ENCODE assay signal across 36 cellular contexts in genomic region chr6:12506211-12506610, GRCh38.
"Had no signal": no experiment of that assay in that cellular context is flagged by ENCODE, and none has a peak within 500 bp of the region (broad histone marks: within the 10 kb centered on the region; RNA-seq: fewer than 3 reads in every experiment).

No MANE protein-coding gene starts in this region.

- H3K9me3 Mint-ChIP-seq: activated naive CD4-positive, alpha-beta T cell treated with anti-CD3 and anti-CD28 coated beads, Interleukin-2, amount 10 ng/mL, durations not matched to agents 7 days and 5 days; activated naive CD8-positive, alpha-beta T cell treated with anti-CD3 and anti-CD28 coated beads, Interleukin-2, amount 10 ng/mL, durations not matched to agents 7 days and 5 days had no signal

- H3K4me3 ChIP-seq: gastrocnemius medialis, heart left ventricle had no signal

- H3K4me3 Mint-ChIP-seq: activated B cell treated with CpG ODN at 0.5 μM for 24 hours; activated CD8-positive, alpha-beta memory T cell treated with anti-CD3 and anti-CD28 coated beads, Interleukin-2, amount 10 ng/mL, durations not matched to agents 7 days and 5 days; activated CD8-positive, alpha-beta T cell treated with anti-CD3 and anti-CD28 coated beads for 36 hours; activated naive CD4-positive, alpha-beta T cell treated with anti-CD3 and anti-CD28 coated beads, Interleukin-2, amount 10 ng/mL, durations not matched to agents 7 days and 5 days; activated naive CD8-positive, alpha-beta T cell treated with anti-CD3 and anti-CD28 coated beads, Interleukin-2, amount 10 ng/mL, durations not matched to agents 7 days and 5 days; activated T-helper 1 cell treated with anti-CD3 and anti-CD28 coated beads, Interleukin-12 subunit alpha, Interleukin-12 subunit beta, Interleukin-2, Interleukin-4 antibody, amounts not matched to agents 30 ng/mL and 10 ng/mL and 1 ng/mL, durations not matched to agents 14 hours and 24 hours and 36 hours; effector memory CD8-positive, alpha-beta T cell; T-helper 17 cell; T-helper 2 cell treated with Interferon-gamma antibody and Interleukin-4, amounts not matched to agents 5 μg/mL and 100 μg/mL, for 36 hours had no signal

- H3K4me1 ChIP-seq: gastrocnemius medialis, heart left ventricle had no signal

- FAIRE-seq: astrocyte, colon had no signal

- H3K27me3 Mint-ChIP-seq: activated CD8-positive, alpha-beta memory T cell treated with anti-CD3 and anti-CD28 coated beads, Interleukin-2, amount 10 ng/mL, durations not matched to agents 7 days and 5 days; activated naive CD4-positive, alpha-beta T cell treated with anti-CD3 and anti-CD28 coated beads, Interleukin-2, amount 10 ng/mL, durations not matched to agents 7 days and 5 days; effector memory CD8-positive, alpha-beta T cell had no signal

- H3K36me3 Mint-ChIP-seq: activated CD8-positive, alpha-beta memory T cell treated with anti-CD3 and anti-CD28 coated beads, Interleukin-2, amount 10 ng/mL, durations not matched to agents 7 days and 5 days; activated naive CD4-positive, alpha-beta T cell treated with anti-CD3 and anti-CD28 coated beads, Interleukin-2, amount 10 ng/mL, durations not matched to agents 7 days and 5 days; activated naive CD4-positive, alpha-beta T cell treated with anti-CD3 and anti-CD28 coated beads, Interleukin-2, amount 50 U/mL, for 72 hours; activated naive CD8-positive, alpha-beta T cell treated with anti-CD3 and anti-CD28 coated beads, Interleukin-2, amount 10 ng/mL, durations not matched to agents 7 days and 5 days had no signal

- DNase-seq: activated B cell treated with CpG ODN at 0.5 μM for 24 hours; activated CD4-positive, alpha-beta T cell treated with anti-CD3 and anti-CD28 coated beads for 48 hours; activated CD4-positive, alpha-beta T cell treated with anti-CD3 and anti-CD28 coated beads, Interleukin-2, amount 50 U/mL, for 1 hour; activated CD4-positive, alpha-beta T cell treated with anti-CD3 and anti-CD28 coated beads, Interleukin-2, amount 50 U/mL, for 48 hours; activated CD8-positive, alpha-beta memory T cell treated with anti-CD3 and anti-CD28 coated beads, Interleukin-2, amount 10 ng/mL, durations not matched to agents 7 days and 5 days; activated CD8-positive, alpha-beta memory T cell treated with anti-CD3 and anti-CD28 coated beads, Interleukin-2, amount 50 U/mL, for 4 hours; activated CD8-positive, alpha-beta T cell treated with anti-CD3 and anti-CD28 coated beads for 36 hours; activated effector memory CD4-positive, alpha-beta T cell treated with anti-CD3 and anti-CD28 coated beads, Interleukin-2, amount 50 U/mL, for 16 hours; activated naive CD4-positive, alpha-beta T cell treated with anti-CD3 and anti-CD28 coated beads, Interleukin-2, amount 10 ng/mL, durations not matched to agents 7 days and 5 days; activated naive CD8-positive, alpha-beta T cell treated with anti-CD3 and anti-CD28 coated beads, Interleukin-2, amount 10 ng/mL, durations not matched to agents 7 days and 5 days; activated T-cell treated with anti-CD3 and anti-CD28 coated beads, Interleukin-2, amount 50 U/mL, for 1 hour; activated T-cell treated with anti-CD3 and anti-CD28 coated beads, Interleukin-2, amount 50 U/mL, for 48 hours; amniotic stem cell; anterior cingulate cortex; brain microvascular endothelial cell; caudate nucleus; cortex of kidney; dermis blood vessel endothelial cell; effector CD4-positive, alpha-beta T cell; effector memory CD8-positive, alpha-beta T cell; foreskin fibroblast; gastrocnemius medialis; glutamatergic neuron; heart left ventricle; T-helper 1 cell; T-helper 17 cell; T1000; WERI-Rb-1 had no signal

- H3K27me3 ChIP-seq: brain microvascular endothelial cell, gastrocnemius medialis, heart left ventricle had no signal

- H3K27ac Mint-ChIP-seq: activated B cell treated with CpG ODN at 0.5 μM for 24 hours; activated CD8-positive, alpha-beta memory T cell treated with anti-CD3 and anti-CD28 coated beads, Interleukin-2, amount 10 ng/mL, durations not matched to agents 7 days and 5 days; activated CD8-positive, alpha-beta T cell treated with anti-CD3 and anti-CD28 coated beads for 36 hours; activated naive CD4-positive, alpha-beta T cell treated with anti-CD3 and anti-CD28 coated beads, Interleukin-2, amount 10 ng/mL, durations not matched to agents 7 days and 5 days; activated naive CD4-positive, alpha-beta T cell treated with anti-CD3 and anti-CD28 coated beads, Interleukin-2, amount 50 U/mL, for 72 hours; activated naive CD8-positive, alpha-beta T cell treated with anti-CD3 and anti-CD28 coated beads, Interleukin-2, amount 10 ng/mL, durations not matched to agents 7 days and 5 days; activated T-helper 1 cell treated with anti-CD3 and anti-CD28 coated beads, Interleukin-12 subunit alpha, Interleukin-12 subunit beta, Interleukin-2, Interleukin-4 antibody, amounts not matched to agents 30 ng/mL and 10 ng/mL and 1 ng/mL, durations not matched to agents 14 hours and 24 hours and 36 hours; activated T-helper 2 cell treated with anti-CD3 and anti-CD28 coated beads, Interferon-gamma antibody, Interleukin-2, Interleukin-4, amounts not matched to agents 10 μg/mL and 5 μg/mL and 100 μg/mL, durations not matched to agents 14 hours and 24 hours and 36 hours; effector memory CD8-positive, alpha-beta T cell; T-helper 17 cell; T-helper 2 cell treated with Interferon-gamma antibody and Interleukin-4, amounts not matched to agents 5 μg/mL and 100 μg/mL, for 36 hours had no signal

- H3K9me3 ChIP-seq: gastrocnemius medialis had no signal

- H3K4me1 Mint-ChIP-seq: activated B cell treated with CpG ODN at 0.5 μM for 24 hours; activated CD8-positive, alpha-beta memory T cell treated with anti-CD3 and anti-CD28 coated beads, Interleukin-2, amount 10 ng/mL, durations not matched to agents 7 days and 5 days; activated naive CD4-positive, alpha-beta T cell treated with anti-CD3 and anti-CD28 coated beads, Interleukin-2, amount 10 ng/mL, durations not matched to agents 7 days and 5 days; activated naive CD8-positive, alpha-beta T cell treated with anti-CD3 and anti-CD28 coated beads, Interleukin-2, amount 10 ng/mL, durations not matched to agents 7 days and 5 days; T-helper 17 cell had no signal

- H3K27ac ChIP-seq: brain microvascular endothelial cell, gastrocnemius medialis, heart left ventricle, WERI-Rb-1 had no signal

- ATAC-seq: activated CD4-positive, CD25-positive, alpha-beta regulatory T cell treated with anti-CD3 and anti-CD28 coated beads, Interleukin-2, amount 50 U/mL, for 24 hours; activated CD8-positive, alpha-beta memory T cell treated with anti-CD3 and anti-CD28 coated beads, Interleukin-2, amount 10 ng/mL, durations not matched to agents 7 days and 5 days; activated CD8-positive, alpha-beta T cell treated with anti-CD3 and anti-CD28 coated beads for 36 hours; activated naive CD4-positive, alpha-beta T cell treated with anti-CD3 and anti-CD28 coated beads, Interleukin-2, amount 50 U/mL, for 72 hours; effector memory CD8-positive, alpha-beta T cell; esophagus mucosa; gastrocnemius medialis; heart left ventricle; T-helper 17 cell had no signal

- H3K36me3 ChIP-seq: brain microvascular endothelial cell, gastrocnemius medialis, heart left ventricle, WERI-Rb-1 had no signal
